9 cellular contexts compared by ENCODE assay signal in genomic region chr3:15332405-15333098, GRCh38. TPM values are rescaled to one million over a fixed set of nuclear protein-coding genes. Genes with fewer than 3 reads are reported as not detected.
DNase-seq lines count a peak whose midpoint lies in the region; ATAC-seq and TF ChIP-seq lines count a peak whose summit lies in the region.
"Had no signal": no experiment of that assay in that cellular context is flagged by ENCODE, and none has a peak within 500 bp of the region (broad histone marks: within the 10 kb centered on the region; RNA-seq: fewer than 3 reads in every experiment).

Gene SH3BP5, minus strand, starts transcription at chr3:15332586. Its CDS starts 178 bp downstream, at chr3:15332408.

- intact Hi-C loops in CD14-positive monocyte (cut with micrococcal nuclease): loop anchor here (2.0 to 5.0 kb wide), 5 partner anchors 35 to 225 kb away; no protein-coding TSS in a partner anchor
- intact Hi-C loops in stomach (cut with DNase I; ENCODE audit: low total_unique reads): loop anchor here (5.0 kb wide), 1 partner anchor 65 kb away; no protein-coding TSS in a partner anchor

- TF ChIP-seq CTCF in CD14-positive monocyte (IDR thresholded peaks at IDR 0.05) (peak; percentile 73), RWPE1 (conservative IDR thresholded peaks at IDR 0.05; ENCODE audit: low read depth) (peak; percentile 83), fibroblast of pulmonary artery (IDR thresholded peaks at IDR 0.05; ENCODE audit: low read length, missing control alignments) (peak; percentile 21), stomach (IDR thresholded peaks at IDR 0.05) (peak in 5 of 7 experiments; percentile 28 to 87 (median 71))

- H3K36me3 ChIP-seq in stomach: no peaks in the 10 kb centered on the region

- H3K9me3 Mint-ChIP-seq in CD14-positive monocyte: peaks cover 0 to 3% (median 0%) of the 10 kb centered on the region in 7 donors
- H3K9me3 Mint-ChIP-seq in natural killer cell treated with Interleukin-12 subunit alpha and Interleukin-12 subunit beta and Interleukin-15 and Interleukin-18, amount 100 ng/mL, for 72 hours: no peaks in the 10 kb centered on the region

- peaks cover 19 to 24% (median 21%) of the 10 kb centered on the region in 3 donors for H3K27me3 Mint-ChIP-seq in CD14-positive monocyte (ENCODE audit: low read depth in 3 of 3)
- H3K27me3 Mint-ChIP-seq in natural killer cell treated with Interleukin-12 subunit alpha and Interleukin-12 subunit beta and Interleukin-15 and Interleukin-18, amount 100 ng/mL, for 72 hours: no peaks in the 10 kb centered on the region

- POLR2A ChIA-PET in RWPE1 (lab: Yijun Ruan, JAX; ENCODE audit: low non-redundant PET): no interaction called here

- no peak for TF ChIP-seq EP300 in stomach (IDR thresholded peaks at IDR 0.05)

- peak within 1 kb of the TSS; percentile 87 for H3K4me3 ChIP-seq in fibroblast of pulmonary artery (replicated peaks; ENCODE audit: low read depth, low read length)
- H3K4me3 ChIP-seq in stomach: peak within 1 kb of the TSS; percentile 70 to 94 (median 86)

- ATAC-seq in GM19328 (IDR thresholded peaks at IDR 0.05; ENCODE audit: unreplicated experiment): peak; percentile 71
- ATAC-seq in HG03469 (IDR thresholded peaks at IDR 0.05; ENCODE audit: unreplicated experiment): peak; percentile 46
- ATAC-seq in natural killer cell treated with Interleukin-12 subunit alpha and Interleukin-12 subunit beta and Interleukin-15 and Interleukin-18, amount 100 ng/mL, for 72 hours: peak; percentile 94 to 95

- H3K9me3 ChIP-seq in stomach: no peaks in the 10 kb centered on the region

- DNase-seq in CD14-positive monocyte (ENCODE audit: low spot score): peak; percentile 62
- DNase-seq in RWPE1 (ENCODE audit: low spot score): peak; percentile 63
- DNase-seq in activated effector memory CD4-positive, alpha-beta T cell treated with Interleukin-2 at 50 U/mL for 16 hours: peak; percentile 67
- peak; percentile 66 for DNase-seq in fibroblast of pulmonary artery (ENCODE audit: low read depth)
- peak; percentile 88 for DNase-seq in natural killer cell treated with Interleukin-12 subunit alpha and Interleukin-12 subunit beta and Interleukin-15 and Interleukin-18, amount 100 ng/mL, for 72 hours (ENCODE audit: low spot score)
- peak; percentile 76 for DNase-seq in stomach

- TF ChIP-seq POLR2A in stomach (IDR thresholded peaks at IDR 0.05): no peak

- CTCF ChIA-PET in RWPE1 (lab: Yijun Ruan, JAX): interaction anchor here (0.5 to 1.9 kb wide), 2 partner anchors 65 to 491 kb away, joined by 5 to 7 read pairs; no protein-coding TSS in a partner anchor

- peaks cover 0 to 41% (median 30%) of the 10 kb centered on the region in 4 donors for H3K4me1 ChIP-seq in stomach

- peaks cover 0 to 4% (median 0%) of the 10 kb centered on the region in 3 donors for H3K27me3 ChIP-seq in stomach

- H3K4me1 Mint-ChIP-seq in CD14-positive monocyte: peaks cover 39% of the 10 kb centered on the region
- peaks cover 41 to 49% of the 10 kb centered on the region in 2 donors for H3K4me1 Mint-ChIP-seq in natural killer cell treated with Interleukin-12 subunit alpha and Interleukin-12 subunit beta and Interleukin-15 and Interleukin-18, amount 100 ng/mL, for 72 hours (ENCODE audit: low read depth in 2 of 2)

- peak within 1 kb of the TSS; percentile 79 to 94 (median 89) for H3K27ac Mint-ChIP-seq in CD14-positive monocyte
- peak within 1 kb of the TSS; percentile 81 to 88 for H3K27ac Mint-ChIP-seq in natural killer cell treated with Interleukin-12 subunit alpha and Interleukin-12 subunit beta and Interleukin-15 and Interleukin-18, amount 100 ng/mL, for 72 hours

- H3K36me3 Mint-ChIP-seq in CD14-positive monocyte: peaks cover 29 to 42% of the 10 kb centered on the region in 2 donors
- peaks cover 9% of the 10 kb centered on the region for H3K36me3 Mint-ChIP-seq in natural killer cell treated with Interleukin-12 subunit alpha and Interleukin-12 subunit beta and Interleukin-15 and Interleukin-18, amount 100 ng/mL, for 72 hours

- 10 to 24% (median 11%) methylated on average over 31 to 66 of the region's 66 CpGs for WGBS in stomach, 5 donors

- H3K27ac ChIP-seq in RWPE1 (peak within 1 kb of the TSS; percentile 51), stomach (peak within 1 kb of the TSS; percentile 64 to 89 (median 83))
- H3K27ac ChIP-seq: epithelial cell of prostate had no signal

- peak within 1 kb of the TSS; percentile 97 for H3K4me3 Mint-ChIP-seq in CD14-positive monocyte
- peak within 1 kb of the TSS; percentile 98 for H3K4me3 Mint-ChIP-seq in natural killer cell treated with Interleukin-12 subunit alpha and Interleukin-12 subunit beta and Interleukin-15 and Interleukin-18, amount 100 ng/mL, for 72 hours

RNA-seq across cellular contexts. Expression of gene SH3BP5, which starts in this region (rescaled TPM):
- polyA plus RNA-seq in CD14-positive monocyte (10 to 100 TPM; 10.7 to 22.8 TPM), stomach (10 to 100 TPM; 12.5 to 16.5 (median 13.0) TPM)
- 100 to 1,000 TPM in 1 of 2 donors, 10 to 100 TPM in 1; 58.5 to 165 TPM for total RNA-seq in natural killer cell treated with Interleukin-12 subunit alpha and Interleukin-12 subunit beta and Interleukin-15 and Interleukin-18, amount 100 ng/mL, for 72 hours
- total RNA-seq in stomach: 10 to 100 TPM in 4 of 5 donors, 1 to 10 TPM in 1; 1.8 to 43.7 (median 27.5) TPM

Comparison
In these comparisons a context has a peak if more than half of its experiments do, and no peak if none do; other contexts are left out.
1. Peak in every context shown above with its lines: DNase-seq, ATAC-seq, H3K4me3 ChIP-seq and H3K27ac ChIP-seq.
2. CTCF ChIP-seq: peak in every context shown above with its lines; median percentile 83 in RWPE1; 73 in CD14-positive monocyte; 71 in stomach; 21 in fibroblast of pulmonary artery.